ENCODE assay signal across 1 cellular context in genomic region chr3:162082516-162082915, GRCh38.
TF ChIP-seq lines count a peak whose summit lies in the region.

No MANE protein-coding gene starts in this region.

TF ChIP-seq in GM23338, 12 proteins besides CTCF, POLR2A, EP300 and RAD21 (continued from another document):
- TF ChIP-seq CREB1 (CRISPR knock-in tag; IDR thresholded peaks at IDR 0.05; ENCODE audit: low read depth) (no peak), POLR2AphosphoS5 (IDR thresholded peaks at IDR 0.05; ENCODE audit: low read depth) (no peak), JUNB (IDR thresholded peaks at IDR 0.05; ENCODE audit: unreplicated experiment) (no peak)
